ENCODE assay signal across 21 cellular contexts in the genomic region with DNA sequence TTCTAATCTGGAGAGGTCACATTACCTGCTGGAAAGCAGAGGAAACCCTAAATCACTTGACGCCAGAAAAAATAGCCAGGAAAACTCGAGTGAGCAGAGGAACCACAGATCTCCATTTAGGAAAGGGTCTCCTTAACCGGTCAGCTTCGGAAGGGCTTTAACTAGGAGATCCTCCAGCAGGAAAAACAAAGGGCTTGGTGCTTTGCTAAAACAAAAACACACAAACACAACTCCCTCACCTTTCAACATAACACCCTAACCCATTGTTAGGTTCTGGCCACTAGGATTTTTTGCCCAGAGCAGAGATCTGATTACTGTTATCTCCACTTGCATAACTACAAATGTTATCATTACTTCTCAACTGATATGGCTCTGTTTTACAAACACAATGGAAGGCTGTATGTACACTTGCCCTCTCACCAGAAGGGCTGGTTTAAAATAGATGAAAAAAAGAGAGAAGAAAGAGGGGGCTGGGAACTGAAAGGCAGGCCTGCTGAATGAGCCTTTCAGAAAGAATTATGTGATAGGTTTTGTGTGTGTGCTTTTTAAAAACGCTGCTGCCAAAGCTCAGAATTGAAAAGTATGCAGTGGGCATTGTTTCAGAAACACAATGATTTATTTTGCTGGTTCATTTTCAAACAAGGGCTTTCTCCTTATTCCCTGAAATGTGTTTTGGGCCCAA.
DNase-seq lines count a peak whose midpoint lies in the region; ATAC-seq, FAIRE-seq and TF ChIP-seq lines count a peak whose summit lies in the region.
"Had no signal": no experiment of that assay in that cellular context is flagged by ENCODE, and none has a peak within 500 bp of the region (broad histone marks: within the 10 kb centered on the region; RNA-seq: fewer than 3 reads in every experiment).

No MANE protein-coding gene starts in this region.

- no peak overlapping the region for H2BK12ac ChIP-seq in trophoblast cell (ENCODE audit: low read length)

- intact Hi-C loops in HepG2 (cut with micrococcal nuclease; ENCODE audit: unreplicated experiment) (no loop called here), right lobe of liver (cut with DNase I) (no loop called here), colonic mucosa (cut with DNase I) (no loop called here), left cardiac atrium (cut with DNase I) (no loop called here)

- peaks cover 4% of the 10 kb centered on the region for H3K79me1 ChIP-seq in trophoblast cell (ENCODE audit: low read length)

- BruUV-seq in HepG2 (replicated peaks; lab: Mats Ljungman, UMichigan): no TSS peak

- POLR2A ChIA-PET in HepG2 (lab: Yijun Ruan, JAX): no interaction called here

- no peak overlapping the region for H2AFZ ChIP-seq in HepG2 (ENCODE audit: low read length)
- H2AFZ ChIP-seq in trophoblast cell (ENCODE audit: insufficient read depth, low read length, poor library complexity): no peak overlapping the region

- TF ChIP-seq CTCF in HepG2 (CRISPR knock-in tag; IDR thresholded peaks at IDR 0.05) (no peak), right lobe of liver (IDR thresholded peaks at IDR 0.05) (no peak), colonic mucosa (IDR thresholded peaks at IDR 0.05) (no peak)

- no peak overlapping the region for H2BK120ac ChIP-seq in trophoblast cell (ENCODE audit: insufficient read depth, low read length, poor library complexity)

- no peak overlapping the region for H2BK5ac ChIP-seq in trophoblast cell (ENCODE audit: low read depth, low read length, poor library complexity)

- in situ Hi-C loops in HepG2 (cut with HindIII; ENCODE audit: extremely low pct_ligation_motif_present, low pct_unique_long_range_greater_than_20kb): no loop called here

- TF ChIP-seq POLR2A in HepG2 (IDR thresholded peaks at IDR 0.05; ENCODE audit: insufficient read depth in 1 of 2, low read depth in 2 of 2, low read length in 2 of 2) (no peak), right lobe of liver (IDR thresholded peaks at IDR 0.05) (no peak)

- no peak for TF ChIP-seq RAD21 in HepG2 (CRISPR knock-in tag; IDR thresholded peaks at IDR 0.05)

- no peak overlapping the region for H3K27ac ChIP-seq in HepG2 (ENCODE audit: extremely low read length, insufficient read depth, low read length)
- H3K27ac ChIP-seq in right lobe of liver: no peak overlapping the region
- H3K27ac ChIP-seq in trophoblast cell (ENCODE audit: low read depth, low read length): peak overlapping the region; percentile 74
- H3K27ac ChIP-seq in colonic mucosa: no peak overlapping the region
- H3K27ac ChIP-seq: adrenal gland, epithelial cell of prostate, HL-60, neutrophil, upper lobe of left lung had no signal

- CTCF ChIA-PET in HepG2 (lab: Yijun Ruan, JAX; ENCODE audit: low intra/inter-chr PET ratio, low total read pairs): no interaction called here

- peak; percentile 37 for FAIRE-seq in HepG2 (lab: Jason Lieb, UNC)

- H3K4me1 ChIP-seq in HepG2 (ENCODE audit: insufficient read depth, low read length) (peaks cover 18% of the 10 kb centered on the region), right lobe of liver (no peaks in the 10 kb centered on the region), trophoblast cell (ENCODE audit: control insufficient read depth in 1 of 2, insufficient read depth in 2 of 2, low read length in 2 of 2) (peaks cover 7 to 16% of the 10 kb centered on the region in 2 experiments), colonic mucosa (no peaks in the 10 kb centered on the region)

- H3K9me3 ChIP-seq in HepG2 (ENCODE audit: low read length) (no peaks in the 10 kb centered on the region), right lobe of liver (no peaks in the 10 kb centered on the region), trophoblast cell (ENCODE audit: insufficient read depth, low read depth, low read length) (no peaks in the 10 kb centered on the region), colonic mucosa (no peaks in the 10 kb centered on the region)
- H3K9me3 ChIP-seq: adrenal gland, neutrophil, upper lobe of left lung had no signal

- H3K23ac ChIP-seq in trophoblast cell (ENCODE audit: low read length): no peak overlapping the region

- 0% methylated on average over 5 of the region's 5 CpGs for WGBS in HepG2 (ENCODE audit: low lambda C conversion rate)
- 67% methylated on average over 5 of the region's 5 CpGs for WGBS in right lobe of liver (ENCODE audit: insufficient coverage, low coverage, low lambda C conversion rate, missing lambda C conversion rate)
- no CpG with 5 or more reads among the region's 5 CpGs for WGBS in trophoblast cell (ENCODE audit: extremely low coverage, insufficient coverage, insufficient read length)

- no peak overlapping the region for H2AK5ac ChIP-seq in trophoblast cell (ENCODE audit: low read length)

- H3K4me2 ChIP-seq in HepG2 (ENCODE audit: low read depth, low read length): peak overlapping the region; percentile 32; the same call in 1 of the 2 replicates
- H3K4me2 ChIP-seq in trophoblast cell (ENCODE audit: low read length): no peak overlapping the region

- DNase-seq in HepG2 (ENCODE audit: low spot score): peak; percentile 28
- no peak for DNase-seq in right lobe of liver
- peak; percentile 81 for DNase-seq in globus pallidus (ENCODE audit: low spot score)
- DNase-seq in trophoblast cell: peak in 1 of 2 donors; percentile 72
- DNase-seq in colonic mucosa: no peak
- DNase-seq in activated CD4-positive, alpha-beta T cell treated with anti-CD3 and anti-CD28 coated beads, Interleukin-2, amount 50 U/mL, for 1 hour: no peak
- no peak for DNase-seq in left cardiac atrium
- DNase-seq: activated CD4-positive, CD25-positive, alpha-beta regulatory T cell treated with anti-CD3 and anti-CD28 coated beads, Interleukin-2, amount 50 U/mL, for 72 hours; activated CD8-positive, alpha-beta memory T cell treated with anti-CD3 and anti-CD28 coated beads, Interleukin-2, amount 10 ng/mL, durations not matched to agents 7 days and 5 days; activated effector memory CD4-positive, alpha-beta T cell treated with Interleukin-2 at 50 U/mL for 16 hours; CD4-positive, alpha-beta memory T cell; KBM-7; mammary epithelial cell; NCI-H1105 had no signal

- peaks cover 0 to 5% of the 10 kb centered on the region in 2 experiments; a peak in 1 of 5 replicates for H3K27me3 ChIP-seq in HepG2 (ENCODE audit: control insufficient read depth in 1 of 2, insufficient read depth in 2 of 2, low read length in 2 of 2)
- H3K27me3 ChIP-seq in right lobe of liver: no peaks in the 10 kb centered on the region
- H3K27me3 ChIP-seq in trophoblast cell (ENCODE audit: insufficient read depth, low read length): no peaks in the 10 kb centered on the region
- no peaks in the 10 kb centered on the region for H3K27me3 ChIP-seq in colonic mucosa
- H3K27me3 ChIP-seq: adrenal gland, neutrophil, upper lobe of left lung had no signal

- H4K12ac ChIP-seq in trophoblast cell (ENCODE audit: low read depth, low read length): no peak overlapping the region

- H4K91ac ChIP-seq in trophoblast cell (ENCODE audit: low read depth, low read length): no peak overlapping the region

- H3K18ac ChIP-seq in trophoblast cell (ENCODE audit: low read length): no peak overlapping the region

- no peak overlapping the region for H4K8ac ChIP-seq in trophoblast cell (ENCODE audit: low read depth, low read length)

- no peaks in the 10 kb centered on the region for H4K20me1 ChIP-seq in HepG2 (ENCODE audit: insufficient read depth, low read length)

- TF ChIP-seq EP300 in HepG2 (IDR thresholded peaks at IDR 0.05; ENCODE audit: low read depth in 2 of 2, low read length in 2 of 2): no peak
- no peak for TF ChIP-seq EP300 in HepG2 (CRISPR knock-in tag; IDR thresholded peaks at IDR 0.05; ENCODE audit: borderline replicate concordance)

- no peak overlapping the region for H3K14ac ChIP-seq in trophoblast cell (ENCODE audit: low read length)

- no peak overlapping the region for H3K4ac ChIP-seq in trophoblast cell (ENCODE audit: low read depth, low read length)

- H3K79me2 ChIP-seq in HepG2 (ENCODE audit: insufficient read depth, low read length) (no peaks in the 10 kb centered on the region), trophoblast cell (ENCODE audit: control insufficient read depth, insufficient read depth, low read length, poor library complexity) (no peaks in the 10 kb centered on the region)

- H3K9ac ChIP-seq in HepG2 (ENCODE audit: insufficient read depth, low read depth, low read length): no peak overlapping the region
- no peak overlapping the region for H3K9ac ChIP-seq in trophoblast cell (ENCODE audit: low read length)
- no peak overlapping the region for H3K9ac ChIP-seq in colonic mucosa (ENCODE audit: low read depth in 2 of 2, low read length in 2 of 2)

- H3K36me3 ChIP-seq in HepG2 (replicated peaks in 1 of 2; ENCODE audit: control insufficient read depth in 1 of 2, insufficient read depth in 2 of 2, low read length in 2 of 2) (no peaks in the 10 kb centered on the region), right lobe of liver (no peaks in the 10 kb centered on the region), trophoblast cell (ENCODE audit: control insufficient read depth in 1 of 2, insufficient read depth in 2 of 2, low read length in 2 of 2) (no peaks in the 10 kb centered on the region), colonic mucosa (no peaks in the 10 kb centered on the region)
- H3K36me3 ChIP-seq: adrenal gland, neutrophil, upper lobe of left lung had no signal

- peak; percentile 53; the same call in 2 of the 3 replicates for ATAC-seq in HepG2
- ATAC-seq in right lobe of liver: no peak
- no peak for ATAC-seq in GM19324 (IDR thresholded peaks at IDR 0.05; ENCODE audit: low FRiP score, unreplicated experiment)
- no peak for ATAC-seq in left cardiac atrium
- ATAC-seq: activated CD8-positive, alpha-beta memory T cell treated with anti-CD3 and anti-CD28 coated beads, Interleukin-2, amount 10 ng/mL, durations not matched to agents 7 days and 5 days; Right ventricle myocardium inferior had no signal

- no peak overlapping the region for H3K4me3 ChIP-seq in HepG2 (replicated peaks in 1 of 3; ENCODE audit: insufficient read depth in 1 of 3, low read depth in 2 of 3, low read length in 3 of 3)
- no peak overlapping the region for H3K4me3 ChIP-seq in right lobe of liver
- H3K4me3 ChIP-seq in trophoblast cell (ENCODE audit: low read depth, low read length): no peak overlapping the region
- H3K4me3 ChIP-seq in colonic mucosa: no peak overlapping the region
- H3K4me3 ChIP-seq: adrenal gland, upper lobe of left lung had no signal

TF ChIP-seq in HepG2, 621 proteins besides CTCF, POLR2A, EP300 and RAD21 (continues in another document):
- peak; percentile 67; the same call in 1 of the 2 replicates for TF ChIP-seq SOX5 (CRISPR knock-in tag; IDR thresholded peaks at IDR 0.05; ENCODE audit: borderline replicate concordance)
- TF ChIP-seq GFI1 (CRISPR knock-in tag; IDR thresholded peaks at IDR 0.05; ENCODE audit: borderline replicate concordance): peak; percentile 20; the same call in 1 of the 2 replicates
- no peak for TF ChIP-seq SOX6 (IDR thresholded peaks at IDR 0.05)
- TF ChIP-seq SOX6 (CRISPR knock-in tag; IDR thresholded peaks at IDR 0.05): peak; percentile 80
- no peak for TF ChIP-seq SOX13 (IDR thresholded peaks at IDR 0.05)
- peak in 1 of 2 experiments; percentile 90; a peak in 2 of 4 replicates for TF ChIP-seq SOX13 (CRISPR knock-in tag; conservative IDR thresholded peaks at IDR 0.05 in 1 of 2, IDR thresholded peaks at IDR 0.05 in 1 of 2)
- TF ChIP-seq NFIC (IDR thresholded peaks at IDR 0.05; ENCODE audit: low read length): 0 out of 2 replicates have a peak, but pooled peaks have one; percentile 19
- TF ChIP-seq ZNF224 (CRISPR knock-in tag; IDR thresholded peaks at IDR 0.05): no peak

Comparison
In these comparisons a context has a peak if more than half of its experiments do, and no peak if none do; other contexts are left out.
1. DNase-seq: peak in HepG2 (single experiment) and globus pallidus (single experiment); none in right lobe of liver (0 of 3), colonic mucosa (single experiment), activated CD4-positive, alpha-beta T cell treated with anti-CD3 and anti-CD28 coated beads, Interleukin-2, amount 50 U/mL, for 1 hour (single experiment) and left cardiac atrium (single experiment).